ENCODE assay signal across 16 cellular contexts in genomic region chr9:93303806-93304573, GRCh38.
DNase-seq lines count a peak whose midpoint lies in the region; ATAC-seq and TF ChIP-seq lines count a peak whose summit lies in the region.
"Had no signal": no experiment of that assay in that cellular context is flagged by ENCODE, and none has a peak within 500 bp of the region (broad histone marks: within the 10 kb centered on the region; RNA-seq: fewer than 3 reads in every experiment).

No MANE protein-coding gene starts in this region.

- H4K8ac ChIP-seq in IMR-90 (ENCODE audit: low read depth in 2 of 2, low read length in 2 of 2) = no peak overlapping the region

- no peaks in the 10 kb centered on the region for H3K9me3 Mint-ChIP-seq in activated CD4-positive, alpha-beta memory T cell treated with anti-CD3 and anti-CD28 coated beads for 36 hours
- H3K9me3 Mint-ChIP-seq in activated CD4-positive, alpha-beta memory T cell treated with anti-CD3 and anti-CD28 coated beads, Interleukin-2, amount 10 ng/mL, durations not matched to agents 7 days and 5 days = no peaks in the 10 kb centered on the region

- intact Hi-C loops in activated CD4-positive, alpha-beta memory T cell treated with anti-CD3 and anti-CD28 coated beads for 36 hours (cut with micrococcal nuclease) = loop anchor here (2.0 kb wide), 1 partner anchor 347 kb away; no protein-coding TSS in a partner anchor
- intact Hi-C loops in IMR-90 (cut with micrococcal nuclease) (no loop called here), spleen (cut with DNase I; ENCODE audit: low total_unique reads) (loop anchor here (5.0 kb wide), 2 partner anchors 147 to 197 kb away; no protein-coding TSS in a partner anchor)

- TF ChIP-seq POLR2A in IMR-90 (IDR thresholded peaks at IDR 0.05; ENCODE audit: low read depth, low read length) = no peak
- no peak for TF ChIP-seq POLR2A in spleen (IDR thresholded peaks at IDR 0.05)

- H3K27ac ChIP-seq in IMR-90 (ENCODE audit: insufficient read depth, low read length) = no peak overlapping the region
- no peak overlapping the region for H3K27ac ChIP-seq in spleen
- H3K27ac ChIP-seq: A549; BLaER1 treated with 17β-estradiol and CSF1 and Interleukin-3, amounts not matched to agents 10 nM and 100 nM; esophagus squamous epithelium; left lung had no signal

- no peaks in the 10 kb centered on the region for H3K9me1 ChIP-seq in IMR-90 (ENCODE audit: insufficient read depth, low read length)

- CTCF ChIA-PET in activated CD4-positive, alpha-beta memory T cell treated with anti-CD3 and anti-CD28 coated beads for 36 hours (lab: Charles Lee) = interaction anchor here (1.1 kb wide), 1 partner anchor 185 kb away, joined by 3 read pairs; no protein-coding TSS in a partner anchor
- CTCF ChIA-PET in activated CD4-positive, alpha-beta memory T cell treated with anti-CD3 and anti-CD28 coated beads, Interleukin-2, amount 10 ng/mL, durations not matched to agents 7 days and 5 days (lab: Charles Lee) = interaction anchor here (1.0 to 3.1 kb wide), 4 partner anchors 143 to 350 kb away, joined by 4 to 13 read pairs (median 10); no protein-coding TSS in a partner anchor
- CTCF ChIA-PET in IMR-90 (lab: Yijun Ruan, JAX) = interaction anchor here (1.1 to 1.5 kb wide), 2 partner anchors 25 to 198 kb away, joined by 3 to 4 read pairs; no protein-coding TSS in a partner anchor

- H3K14ac ChIP-seq in IMR-90 (replicated peaks; ENCODE audit: low read depth, low read length) = no peak overlapping the region

- ATAC-seq in IMR-90 (ENCODE audit: low read depth) (no peak), left lobe of liver (no peak), HG03520 (IDR thresholded peaks at IDR 0.05; ENCODE audit: unreplicated experiment) (no peak)
- ATAC-seq: activated CD4-positive, CD25-positive, alpha-beta regulatory T cell treated with anti-CD3 and anti-CD28 coated beads, Interleukin-2, amount 50 U/mL, for 24 hours had no signal

- dilution Hi-C loops in IMR-90 (cut with HindIII; ENCODE audit: low sequenced_read_pairs, unreplicated experiment) = no loop called here

- no peak overlapping the region for H2BK15ac ChIP-seq in IMR-90 (ENCODE audit: low read depth, low read length)

- no peak overlapping the region for H4K91ac ChIP-seq in IMR-90 (ENCODE audit: insufficient read depth, low read depth, low read length)

- peaks cover 7% of the 10 kb centered on the region; the same call in 1 of the 2 replicates for H3K27me3 ChIP-seq in IMR-90 (ENCODE audit: control insufficient read depth, insufficient read depth, low read length)
- no peaks in the 10 kb centered on the region for H3K27me3 ChIP-seq in spleen (replicated peaks in 1 of 7)
- H3K27me3 ChIP-seq: BLaER1 treated with 17β-estradiol and CSF1 and Interleukin-3, amounts not matched to agents 10 nM and 100 nM; esophagus squamous epithelium; left lung had no signal

- TF ChIP-seq RAD21 in IMR-90 (IDR thresholded peaks at IDR 0.05; ENCODE audit: low read length) = no peak

- no peak overlapping the region for H2AFZ ChIP-seq in IMR-90 (replicated peaks; ENCODE audit: low read length, poor library complexity)

- no peaks in the 10 kb centered on the region for H3K27me3 Mint-ChIP-seq in activated CD4-positive, alpha-beta memory T cell treated with anti-CD3 and anti-CD28 coated beads for 36 hours
- H3K27me3 Mint-ChIP-seq in activated CD4-positive, alpha-beta memory T cell treated with anti-CD3 and anti-CD28 coated beads, Interleukin-2, amount 10 ng/mL, durations not matched to agents 7 days and 5 days = peaks cover 4% of the 10 kb centered on the region

- H3K4me1 Mint-ChIP-seq in activated CD4-positive, alpha-beta memory T cell treated with anti-CD3 and anti-CD28 coated beads for 36 hours (ENCODE audit: low read depth) = peaks cover 2% of the 10 kb centered on the region
- peaks cover 9% of the 10 kb centered on the region for H3K4me1 Mint-ChIP-seq in activated CD4-positive, alpha-beta memory T cell treated with anti-CD3 and anti-CD28 coated beads, Interleukin-2, amount 10 ng/mL, durations not matched to agents 7 days and 5 days

- peak; percentile 6 for DNase-seq in activated CD4-positive, alpha-beta memory T cell treated with anti-CD3 and anti-CD28 coated beads for 36 hours
- DNase-seq in activated CD4-positive, alpha-beta memory T cell treated with anti-CD3 and anti-CD28 coated beads, Interleukin-2, amount 10 ng/mL, durations not matched to agents 7 days and 5 days = no peak
- DNase-seq in IMR-90 = no peak
- peak; percentile 42 for DNase-seq in left lobe of liver (ENCODE audit: low spot score)
- DNase-seq in spleen = peak; percentile 56
- DNase-seq in foreskin fibroblast = no peak
- DNase-seq in SKM-1 (lab: John Stamatoyannopoulos, UW; ENCODE audit: unreplicated experiment) = no peak
- DNase-seq: activated effector memory CD4-positive, alpha-beta T cell treated with Interleukin-2 at 50 U/mL for 16 hours; effector memory CD4-positive, alpha-beta T cell; esophagus squamous epithelium; left lung; T-helper 9 cell had no signal

- TF ChIP-seq CTCF in IMR-90 (conservative IDR thresholded peaks at IDR 0.05; ENCODE audit: low read depth, low read length) = no peak
- TF ChIP-seq CTCF in spleen (IDR thresholded peaks at IDR 0.05 in 8 of 11, conservative IDR thresholded peaks at IDR 0.05 in 3 of 11) = no peak
- TF ChIP-seq CTCF in foreskin fibroblast (IDR thresholded peaks at IDR 0.05; ENCODE audit: low read depth, low read length) = no peak

- no peaks in the 10 kb centered on the region for H3K36me3 Mint-ChIP-seq in activated CD4-positive, alpha-beta memory T cell treated with anti-CD3 and anti-CD28 coated beads for 36 hours
- no peaks in the 10 kb centered on the region for H3K36me3 Mint-ChIP-seq in activated CD4-positive, alpha-beta memory T cell treated with anti-CD3 and anti-CD28 coated beads, Interleukin-2, amount 10 ng/mL, durations not matched to agents 7 days and 5 days (ENCODE audit: low read depth)

- H2AK9ac ChIP-seq in IMR-90 (replicated peaks; ENCODE audit: low read depth, low read length, poor library complexity) = peak overlapping the region; percentile 28

- no peak overlapping the region for H3K56ac ChIP-seq in IMR-90 (ENCODE audit: extremely low read depth, insufficient read depth, low read length)

- H4K20me1 ChIP-seq in IMR-90 (ENCODE audit: insufficient read depth, low read length) = no peaks in the 10 kb centered on the region

- no peak overlapping the region for H2BK5ac ChIP-seq in IMR-90 (ENCODE audit: low read depth, low read length, poor library complexity, severe bottlenecking)

- no peaks in the 10 kb centered on the region for H3K9me3 ChIP-seq in IMR-90 (ENCODE audit: control insufficient read depth, insufficient read depth, low read length)
- H3K9me3 ChIP-seq in spleen = no peaks in the 10 kb centered on the region
- H3K9me3 ChIP-seq: A549; BLaER1 treated with 17β-estradiol and CSF1 and Interleukin-3, amounts not matched to agents 10 nM and 100 nM; esophagus squamous epithelium; left lung had no signal

- H3K9ac ChIP-seq in IMR-90 (ENCODE audit: low read depth, low read length) = no peak overlapping the region

- H3K79me1 ChIP-seq in IMR-90 (ENCODE audit: low read depth in 1 of 2, low read length in 2 of 2) = no peaks in the 10 kb centered on the region

- H2AK5ac ChIP-seq in IMR-90 (ENCODE audit: low read depth, low read length) = no peak overlapping the region

- H3K18ac ChIP-seq in IMR-90 (ENCODE audit: low read depth, low read length) = no peak overlapping the region

- POLR2A ChIA-PET in activated CD4-positive, alpha-beta memory T cell treated with anti-CD3 and anti-CD28 coated beads for 36 hours (lab: Charles Lee) = no interaction called here
- POLR2A ChIA-PET in activated CD4-positive, alpha-beta memory T cell treated with anti-CD3 and anti-CD28 coated beads, Interleukin-2, amount 10 ng/mL, durations not matched to agents 7 days and 5 days (lab: Charles Lee) = no interaction called here
- POLR2A ChIA-PET in IMR-90 (lab: Charles Lee; ENCODE audit: unreplicated experiment) = no interaction called here

- 51% methylated on average over 9 of the region's 19 CpGs; no CpG with 5 or more reads in 1 of the 2 experiments for WGBS in IMR-90 (ENCODE audit: extremely low coverage in 2 of 2, insufficient read length in 1 of 2), 2 experiments
- WGBS in spleen, 5 donors = 87 to 97% (median 91%) methylated on average over 14 to 19 of the region's 19 CpGs

- no peak overlapping the region for H3K4me3 Mint-ChIP-seq in activated CD4-positive, alpha-beta memory T cell treated with anti-CD3 and anti-CD28 coated beads for 36 hours
- no peak overlapping the region for H3K4me3 Mint-ChIP-seq in activated CD4-positive, alpha-beta memory T cell treated with anti-CD3 and anti-CD28 coated beads, Interleukin-2, amount 10 ng/mL, durations not matched to agents 7 days and 5 days

- H3K4me3 ChIP-seq in IMR-90 (ENCODE audit: insufficient read depth, low read depth, low read length) = no peak overlapping the region
- H3K4me3 ChIP-seq in spleen = no peak overlapping the region
- no peak overlapping the region for H3K4me3 ChIP-seq in foreskin fibroblast (ENCODE audit: low read depth in 1 of 2, low read length in 2 of 2)
- H3K4me3 ChIP-seq: A549; BLaER1 treated with 17β-estradiol and CSF1 and Interleukin-3, amounts not matched to agents 10 nM and 100 nM; esophagus squamous epithelium; left lung had no signal

- H3K27ac Mint-ChIP-seq in activated CD4-positive, alpha-beta memory T cell treated with anti-CD3 and anti-CD28 coated beads for 36 hours = no peak overlapping the region
- no peak overlapping the region for H3K27ac Mint-ChIP-seq in activated CD4-positive, alpha-beta memory T cell treated with anti-CD3 and anti-CD28 coated beads, Interleukin-2, amount 10 ng/mL, durations not matched to agents 7 days and 5 days

- no peak overlapping the region for H2BK20ac ChIP-seq in IMR-90 (ENCODE audit: low read depth, low read length)

- no peak overlapping the region for H4K5ac ChIP-seq in IMR-90 (ENCODE audit: low read depth, low read length)

- H2BK120ac ChIP-seq in IMR-90 (ENCODE audit: low read depth, low read length) = no peak overlapping the region

- no peaks in the 10 kb centered on the region for H3K36me3 ChIP-seq in IMR-90 (ENCODE audit: control insufficient read depth, insufficient read depth, low read length)
- H3K36me3 ChIP-seq in spleen = no peaks in the 10 kb centered on the region
- H3K36me3 ChIP-seq: BLaER1 treated with 17β-estradiol and CSF1 and Interleukin-3, amounts not matched to agents 10 nM and 100 nM; esophagus squamous epithelium; left lung had no signal

- no peak overlapping the region for H3K4ac ChIP-seq in IMR-90 (ENCODE audit: low read depth, low read length)

- no TSS peak for BruUV-seq in IMR-90 (replicated peaks; lab: Mats Ljungman, UMichigan)

- H3K4me2 ChIP-seq in IMR-90 (ENCODE audit: low read depth, low read length) = no peak overlapping the region
- H3K4me2 ChIP-seq: A549; BLaER1 treated with 17β-estradiol and CSF1 and Interleukin-3, amounts not matched to agents 10 nM and 100 nM had no signal

- H3K23ac ChIP-seq in IMR-90 (ENCODE audit: low read depth, low read length) = no peak overlapping the region

- in situ Hi-C loops in IMR-90 (cut with MboI; ENCODE audit: low sequenced_read_pairs) = loop anchor here (25.0 kb wide), 2 partner anchors 108 to 292 kb away; no protein-coding TSS in a partner anchor

- H3K4me1 ChIP-seq in IMR-90 (ENCODE audit: control insufficient read depth, insufficient read depth, low read length) (no peaks in the 10 kb centered on the region), spleen (peaks cover 6 to 29% (median 10%) of the 10 kb centered on the region in 6 donors)
- H3K4me1 ChIP-seq: A549, esophagus squamous epithelium had no signal

TF ChIP-seq in IMR-90, 13 proteins besides CTCF, POLR2A, EP300 and RAD21 (continues in another document):
- TF ChIP-seq FOS (IDR thresholded peaks at IDR 0.05; ENCODE audit: low read depth, low read length) = no peak

Comparison
In these comparisons a context has a peak if more than half of its experiments do, and no peak if none do; other contexts are left out.
1. DNase-seq: peak in activated CD4-positive, alpha-beta memory T cell treated with anti-CD3 and anti-CD28 coated beads for 36 hours (single experiment), left lobe of liver (single experiment) and spleen (single experiment); none in activated CD4-positive, alpha-beta memory T cell treated with anti-CD3 and anti-CD28 coated beads, Interleukin-2, amount 10 ng/mL, durations not matched to agents 7 days and 5 days (single experiment), IMR-90 (single experiment), foreskin fibroblast (0 of 2) and SKM-1 (single experiment).